1 cellular context compared by ENCODE assay signal in genomic region chr9:73176450-73176875, GRCh38.
TF ChIP-seq lines count a peak whose summit lies in the region.

No MANE protein-coding gene starts in this region.

TF ChIP-seq in A549, 52 proteins besides CTCF, POLR2A, EP300 and RAD21 (continued from another document):
- TF ChIP-seq NFE2L2 (conservative IDR thresholded peaks at IDR 0.05; ENCODE audit: low read length) (no peak), ELK1 (IDR thresholded peaks at IDR 0.05; ENCODE audit: low read depth, low read length) (no peak), JUNB (IDR thresholded peaks at IDR 0.05) (peak; percentile 76), MAZ (IDR thresholded peaks at IDR 0.05; ENCODE audit: borderline replicate concordance, low read depth, low read length) (no peak), TFCP2L1 (CRISPR knock-in tag; IDR thresholded peaks at IDR 0.05) (no peak), HOXB13 (CRISPR knock-in tag; IDR thresholded peaks at IDR 0.05; ENCODE audit: low read depth) (peak; percentile 81; the same call in 1 of the 2 replicates), HMGXB4 (CRISPR knock-in tag; IDR thresholded peaks at IDR 0.05; ENCODE audit: borderline replicate concordance) (no peak), CHD2 (IDR thresholded peaks at IDR 0.05; ENCODE audit: low read length, partially characterized antibody) (no peak), JUN (IDR thresholded peaks at IDR 0.05) (peak; percentile 62 to 81; a peak in 2 of 5 replicates), CBX2 (IDR thresholded peaks at IDR 0.05; ENCODE audit: borderline replicate concordance, low read depth) (no peak), BHLHE40 (IDR thresholded peaks at IDR 0.05; ENCODE audit: low read depth, low read length) (no peak), KDM1A (IDR thresholded peaks at IDR 0.05; ENCODE audit: low read depth) (no peak), KDM5A (IDR thresholded peaks at IDR 0.05) (no peak), CEBPB (IDR thresholded peaks at IDR 0.05) (0 out of 4 replicates have a peak, but pooled peaks of 1 of the 2 experiments have one; percentile 45), ZSCAN20 (CRISPR knock-in tag; IDR thresholded peaks at IDR 0.05) (no peak), ZFP36 (IDR thresholded peaks at IDR 0.05; ENCODE audit: borderline replicate concordance, partially characterized antibody) (no peak)
- TF ChIP-seq, protein P1, sequence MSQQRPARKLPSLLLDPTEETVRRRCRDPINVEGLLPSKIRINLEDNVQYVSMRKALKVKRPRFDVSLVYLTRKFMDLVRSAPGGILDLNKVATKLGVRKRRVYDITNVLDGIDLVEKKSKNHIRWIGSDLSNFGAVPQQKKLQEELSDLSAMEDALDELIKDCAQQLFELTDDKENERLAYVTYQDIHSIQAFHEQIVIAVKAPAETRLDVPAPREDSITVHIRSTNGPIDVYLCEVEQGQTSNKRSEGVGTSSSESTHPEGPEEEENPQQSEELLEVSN (IDR thresholded peaks at IDR 0.05; ENCODE audit: borderline replicate concordance, low read depth), result peak; percentile 53; the same call in 1 of the 2 replicates
- TF ChIP-seq, protein P2, sequence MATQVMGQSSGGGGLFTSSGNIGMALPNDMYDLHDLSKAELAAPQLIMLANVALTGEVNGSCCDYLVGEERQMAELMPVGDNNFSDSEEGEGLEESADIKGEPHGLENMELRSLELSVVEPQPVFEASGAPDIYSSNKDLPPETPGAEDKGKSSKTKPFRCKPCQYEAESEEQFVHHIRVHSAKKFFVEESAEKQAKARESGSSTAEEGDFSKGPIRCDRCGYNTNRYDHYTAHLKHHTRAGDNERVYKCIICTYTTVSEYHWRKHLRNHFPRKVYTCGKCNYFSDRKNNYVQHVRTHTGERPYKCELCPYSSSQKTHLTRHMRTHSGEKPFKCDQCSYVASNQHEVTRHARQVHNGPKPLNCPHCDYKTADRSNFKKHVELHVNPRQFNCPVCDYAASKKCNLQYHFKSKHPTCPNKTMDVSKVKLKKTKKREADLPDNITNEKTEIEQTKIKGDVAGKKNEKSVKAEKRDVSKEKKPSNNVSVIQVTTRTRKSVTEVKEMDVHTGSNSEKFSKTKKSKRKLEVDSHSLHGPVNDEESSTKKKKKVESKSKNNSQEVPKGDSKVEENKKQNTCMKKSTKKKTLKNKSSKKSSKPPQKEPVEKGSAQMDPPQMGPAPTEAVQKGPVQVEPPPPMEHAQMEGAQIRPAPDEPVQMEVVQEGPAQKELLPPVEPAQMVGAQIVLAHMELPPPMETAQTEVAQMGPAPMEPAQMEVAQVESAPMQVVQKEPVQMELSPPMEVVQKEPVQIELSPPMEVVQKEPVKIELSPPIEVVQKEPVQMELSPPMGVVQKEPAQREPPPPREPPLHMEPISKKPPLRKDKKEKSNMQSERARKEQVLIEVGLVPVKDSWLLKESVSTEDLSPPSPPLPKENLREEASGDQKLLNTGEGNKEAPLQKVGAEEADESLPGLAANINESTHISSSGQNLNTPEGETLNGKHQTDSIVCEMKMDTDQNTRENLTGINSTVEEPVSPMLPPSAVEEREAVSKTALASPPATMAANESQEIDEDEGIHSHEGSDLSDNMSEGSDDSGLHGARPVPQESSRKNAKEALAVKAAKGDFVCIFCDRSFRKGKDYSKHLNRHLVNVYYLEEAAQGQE (IDR thresholded peaks at IDR 0.05), result no peak
- TF ChIP-seq, protein P3, sequence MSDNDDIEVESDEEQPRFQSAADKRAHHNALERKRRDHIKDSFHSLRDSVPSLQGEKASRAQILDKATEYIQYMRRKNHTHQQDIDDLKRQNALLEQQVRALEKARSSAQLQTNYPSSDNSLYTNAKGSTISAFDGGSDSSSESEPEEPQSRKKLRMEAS (IDR thresholded peaks at IDR 0.05), result peak; percentile 82
- TF ChIP-seq, protein P4, sequence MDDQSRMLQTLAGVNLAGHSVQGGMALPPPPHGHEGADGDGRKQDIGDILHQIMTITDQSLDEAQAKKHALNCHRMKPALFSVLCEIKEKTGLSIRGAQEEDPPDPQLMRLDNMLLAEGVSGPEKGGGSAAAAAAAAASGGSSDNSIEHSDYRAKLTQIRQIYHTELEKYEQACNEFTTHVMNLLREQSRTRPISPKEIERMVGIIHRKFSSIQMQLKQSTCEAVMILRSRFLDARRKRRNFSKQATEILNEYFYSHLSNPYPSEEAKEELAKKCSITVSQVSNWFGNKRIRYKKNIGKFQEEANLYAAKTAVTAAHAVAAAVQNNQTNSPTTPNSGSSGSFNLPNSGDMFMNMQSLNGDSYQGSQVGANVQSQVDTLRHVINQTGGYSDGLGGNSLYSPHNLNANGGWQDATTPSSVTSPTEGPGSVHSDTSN (IDR thresholded peaks at IDR 0.05), result no peak
TF ChIP-seq in A549: peak in this region for 13.
